ENCODE assay signal across 1 cellular context in the genomic region with DNA sequence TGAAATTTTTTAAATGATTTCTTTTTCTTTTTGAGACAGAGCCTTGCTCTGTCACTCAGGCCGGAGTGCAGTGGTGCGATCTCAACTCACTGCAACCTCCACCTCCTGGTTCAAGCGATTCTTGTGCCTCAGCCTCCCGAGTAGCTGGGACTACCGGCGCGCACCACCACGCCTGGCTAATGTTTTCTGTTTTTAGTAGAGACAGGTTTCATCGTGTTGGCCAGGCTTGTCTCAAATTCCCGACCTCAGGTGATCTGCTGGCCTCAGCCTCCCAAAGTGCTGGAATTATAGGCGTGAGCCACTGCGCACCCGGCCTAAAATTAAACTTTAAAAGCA.
TF ChIP-seq lines count a peak whose summit lies in the region.

No MANE protein-coding gene starts in this region.

TF ChIP-seq in HEK293, 187 proteins besides CTCF, POLR2A, EP300 and RAD21:
- TF ChIP-seq ZNF600 (tag by site-specific recombination; IDR thresholded peaks at IDR 0.05) = peak; percentile 41
- 0 out of 2 replicates have a peak, but pooled peaks have one; percentile 6 for TF ChIP-seq PRDM10 (tag by site-specific recombination; IDR thresholded peaks at IDR 0.05)
TF ChIP-seq in HEK293: peak in this region for 2; not testable (repeated sequence) for 185.
